Comparison of ENCODE assay signal across 8 cellular contexts in the genomic region with DNA sequence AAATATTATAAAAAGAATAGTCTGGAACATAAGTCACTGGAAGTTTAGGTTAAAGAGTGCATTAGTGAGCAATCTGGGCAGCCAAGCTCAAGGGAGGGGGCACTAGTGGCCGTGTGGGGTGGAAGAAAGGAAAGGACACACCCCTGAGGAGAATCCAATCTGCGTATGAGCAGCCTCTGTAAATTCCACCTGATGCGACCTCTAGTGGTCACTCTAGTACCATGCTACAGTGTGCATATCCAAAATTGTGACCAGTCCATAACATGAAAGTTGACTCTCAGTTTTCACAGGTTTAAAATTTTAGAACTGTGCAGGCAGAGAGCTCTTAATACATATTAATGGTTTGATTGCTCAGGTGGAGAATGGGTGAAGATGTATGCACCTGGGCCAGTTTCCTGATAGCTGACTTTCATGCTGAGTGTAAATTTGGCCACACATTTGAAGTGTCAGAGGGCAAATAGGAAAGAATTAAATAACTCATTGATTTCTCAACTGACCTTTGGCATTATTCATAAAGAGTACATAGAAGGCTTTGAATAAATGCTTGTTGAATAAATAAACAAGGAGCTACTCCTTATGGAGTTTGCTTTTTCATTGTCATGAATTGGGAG.
DNase-seq lines count a peak whose midpoint lies in the region; ATAC-seq and TF ChIP-seq lines count a peak whose summit lies in the region.

No MANE protein-coding gene starts in this region.

- H3K4me3 Mint-ChIP-seq in Caco-2 (ENCODE audit: unreplicated experiment) = no peak overlapping the region
- H3K4me3 Mint-ChIP-seq in activated CD4-positive, alpha-beta T cell treated with anti-CD3 and anti-CD28 coated beads for 36 hours = no peak overlapping the region

- TF ChIP-seq CTCF in Caco-2 (IDR thresholded peaks at IDR 0.05; ENCODE audit: insufficient read depth in 1 of 2, low read depth in 1 of 2, low read length in 1 of 2, severe bottlenecking in 1 of 2, unreplicated experiment in 1 of 2) (peak; percentile 69 to 87), thoracic aorta (IDR thresholded peaks at IDR 0.05) (peak; percentile 78)

- H3K9me3 Mint-ChIP-seq in Caco-2 (ENCODE audit: unreplicated experiment) = peaks cover 5% of the 10 kb centered on the region
- H3K9me3 Mint-ChIP-seq in activated CD4-positive, alpha-beta T cell treated with anti-CD3 and anti-CD28 coated beads for 36 hours (ENCODE audit: low read depth) = peaks cover 5% of the 10 kb centered on the region

- intact Hi-C loops in Caco-2 (cut with micrococcal nuclease; ENCODE audit: unreplicated experiment) = loop anchor here (1.0 kb wide), 1 partner anchor 246 kb away; no protein-coding TSS in a partner anchor
- intact Hi-C loops in activated CD4-positive, alpha-beta T cell treated with anti-CD3 and anti-CD28 coated beads for 36 hours (cut with DNase I, micrococcal nuclease) = loop anchor here (1.0 to 10.0 kb wide), 2 partner anchors 246 to 540 kb away; no protein-coding TSS in a partner anchor

- DNase-seq in Caco-2 (peak; percentile 65 to 68), NCI-H226 (peak; percentile 33), middle frontal gyrus (ENCODE audit: extremely low spot score, low spot score) (peak; percentile 55), thoracic aorta (ENCODE audit: low spot score) (no peak)
- peak; percentile 67 for DNase-seq in activated CD4-positive, alpha-beta T cell treated with anti-CD3 and anti-CD28 coated beads for 36 hours

- no peaks in the 10 kb centered on the region for H3K4me1 ChIP-seq in Caco-2
- H3K4me1 ChIP-seq in endocrine pancreas (ENCODE audit: control insufficient read depth, insufficient read depth, low read length) = peaks cover 8% of the 10 kb centered on the region
- no peaks in the 10 kb centered on the region for H3K4me1 ChIP-seq in thoracic aorta (ENCODE audit: control insufficient read depth in 1 of 2, low read depth in 2 of 2)

- H3K36me3 Mint-ChIP-seq in Caco-2 (ENCODE audit: insufficient read depth, unreplicated experiment) = no peaks in the 10 kb centered on the region
- H3K36me3 Mint-ChIP-seq in activated CD4-positive, alpha-beta T cell treated with anti-CD3 and anti-CD28 coated beads for 36 hours (ENCODE audit: low read depth) = peaks cover 1% of the 10 kb centered on the region

- peaks cover 6% of the 10 kb centered on the region for H3K4me1 Mint-ChIP-seq in Caco-2 (ENCODE audit: low read depth, unreplicated experiment)
- H3K4me1 Mint-ChIP-seq in activated CD4-positive, alpha-beta T cell treated with anti-CD3 and anti-CD28 coated beads for 36 hours = no peaks in the 10 kb centered on the region

- CTCF ChIA-PET in Caco-2 (lab: Charles Lee) = interaction anchor here (0.6 to 1.1 kb wide), 5 partner anchors 14 to 314 kb away, joined by 3 to 5 read pairs (median 3); no protein-coding TSS in a partner anchor
- CTCF ChIA-PET in activated CD4-positive, alpha-beta T cell treated with anti-CD3 and anti-CD28 coated beads for 36 hours (lab: Charles Lee) = interaction anchor here (0.7 to 2.5 kb wide), 31 partner anchors 9 to 493 kb away, joined by 3 to 23 read pairs (median 4); no protein-coding TSS in a partner anchor

- peaks cover 6% of the 10 kb centered on the region for H3K27me3 Mint-ChIP-seq in Caco-2 (ENCODE audit: insufficient read depth, unreplicated experiment)
- H3K27me3 Mint-ChIP-seq in activated CD4-positive, alpha-beta T cell treated with anti-CD3 and anti-CD28 coated beads for 36 hours = no peaks in the 10 kb centered on the region

- no peak overlapping the region for H3K4me3 ChIP-seq in Caco-2 (ENCODE audit: low read depth, low read length)
- peak overlapping the region; percentile 20 for H3K4me3 ChIP-seq in endocrine pancreas (ENCODE audit: control insufficient read depth, insufficient read depth, low read length)
- no peak overlapping the region for H3K4me3 ChIP-seq in thoracic aorta

- H3K27ac Mint-ChIP-seq in Caco-2 (ENCODE audit: unreplicated experiment) = no peak overlapping the region
- no peak overlapping the region for H3K27ac Mint-ChIP-seq in activated CD4-positive, alpha-beta T cell treated with anti-CD3 and anti-CD28 coated beads for 36 hours

- no peaks in the 10 kb centered on the region for H3K36me3 ChIP-seq in Caco-2 (ENCODE audit: control insufficient read depth, insufficient read depth, low read length)
- no peaks in the 10 kb centered on the region for H3K36me3 ChIP-seq in endocrine pancreas (ENCODE audit: control insufficient read depth, insufficient read depth, low read length)
- H3K36me3 ChIP-seq in thoracic aorta = no peaks in the 10 kb centered on the region

- POLR2A ChIA-PET in Caco-2 (lab: Charles Lee) = no interaction called here
- POLR2A ChIA-PET in activated CD4-positive, alpha-beta T cell treated with anti-CD3 and anti-CD28 coated beads for 36 hours (lab: Charles Lee) = no interaction called here

- H3K9me3 ChIP-seq in Caco-2 (no peaks in the 10 kb centered on the region), endocrine pancreas (ENCODE audit: control insufficient read depth, low read length) (no peaks in the 10 kb centered on the region), thoracic aorta (peaks cover 4% of the 10 kb centered on the region)

- H3K27me3 ChIP-seq in Caco-2 (replicated peaks; ENCODE audit: control insufficient read depth, insufficient read depth, low read length) (no peaks in the 10 kb centered on the region), endocrine pancreas (ENCODE audit: control insufficient read depth, insufficient read depth, low read length) (no peaks in the 10 kb centered on the region), thoracic aorta (replicated peaks; ENCODE audit: insufficient read depth) (no peaks in the 10 kb centered on the region)

- ATAC-seq in GM19328 (IDR thresholded peaks at IDR 0.05; ENCODE audit: unreplicated experiment) (peak; percentile 79), HG03175 (IDR thresholded peaks at IDR 0.05; ENCODE audit: unreplicated experiment) (peak; percentile 98), thoracic aorta (ENCODE audit: insufficient number of reproducible peaks, low FRiP score, low read depth) (no peak)
- peak; percentile 96 for ATAC-seq in activated CD4-positive, alpha-beta T cell treated with anti-CD3 and anti-CD28 coated beads for 36 hours

- H3K9ac ChIP-seq in endocrine pancreas (ENCODE audit: control insufficient read depth, insufficient read depth, low read length) = no peak overlapping the region

- no peak overlapping the region for H3K27ac ChIP-seq in thoracic aorta

- BruUV-seq in Caco-2 (replicated peaks; lab: Mats Ljungman, UMichigan) = no TSS peak
